ENCODE assay signal across 1 cellular context in the genomic region with DNA sequence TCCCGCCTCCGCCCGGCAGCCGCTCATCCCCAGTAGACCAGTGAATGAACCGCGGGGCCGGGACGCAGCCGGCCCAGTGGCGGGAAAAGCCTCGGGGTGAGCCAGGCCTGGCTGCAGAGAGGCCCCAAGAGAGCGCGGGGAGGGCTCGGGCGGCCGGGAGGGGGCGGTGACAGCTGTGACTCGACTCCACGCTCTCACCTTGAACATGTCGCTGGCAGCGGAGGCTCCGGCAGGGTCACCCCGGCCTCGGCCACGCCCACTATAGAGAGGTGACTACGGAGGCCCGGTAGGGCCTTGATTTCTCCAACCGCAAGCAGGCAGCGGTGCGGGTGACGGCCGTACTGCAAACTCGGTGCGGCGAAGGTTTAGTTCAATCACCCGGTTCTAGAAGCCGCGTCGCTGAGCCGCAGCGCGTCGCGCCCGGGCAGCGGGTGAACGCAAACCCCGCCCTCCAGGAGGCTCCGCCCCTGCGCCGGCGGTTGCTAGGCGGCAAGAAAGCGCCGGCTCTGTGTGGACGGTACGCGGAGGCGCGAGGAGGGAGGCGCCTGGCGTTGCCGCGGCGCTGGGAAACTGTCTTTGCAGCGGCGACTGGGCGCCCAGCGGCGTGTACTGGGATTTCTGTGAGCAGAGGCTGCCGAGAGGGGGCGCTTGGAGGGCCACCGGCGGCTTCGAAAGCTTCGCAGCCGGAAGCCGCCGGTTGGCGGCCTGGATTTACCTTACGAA.
A peak's percentile ranks its signal among the peaks of the same experiment; 100 is the strongest.
TF ChIP-seq lines count a peak whose summit lies in the region.

TSS of gene APOO (minus strand) at position 443 of the 723 bp plus-strand sequence. CDS start at position 207, 236 bp downstream.
TSS of gene CXorf58 (plus strand) at position 511 of the 723 bp plus-strand sequence. CDS start 2,297 bp downstream, outside the sequence.

TF ChIP-seq in HepG2, 621 proteins besides CTCF, POLR2A, EP300 and RAD21 (continued from another document and continues in another):
- TF ChIP-seq HNF1A (IDR thresholded peaks at IDR 0.05; ENCODE audit: low read depth) (no peak), HNF1A (CRISPR knock-in tag; IDR thresholded peaks at IDR 0.05; ENCODE audit: borderline replicate concordance) (peak; percentile 46; the same call in 1 of the 2 replicates), CHCHD3 (CRISPR knock-in tag; IDR thresholded peaks at IDR 0.05) (no peak), PRPF4 (IDR thresholded peaks at IDR 0.05; ENCODE audit: low read depth, low read length, poor library complexity, severe bottlenecking) (no peak), NBN (conservative IDR thresholded peaks at IDR 0.05) (no peak), ZNF317 (CRISPR knock-in tag; IDR thresholded peaks at IDR 0.05) (no peak), NR3C1 (CRISPR knock-in tag; IDR thresholded peaks at IDR 0.05) (no peak), HMG20B (CRISPR knock-in tag; conservative IDR thresholded peaks at IDR 0.05) (no peak), NR2F2 (IDR thresholded peaks at IDR 0.05; ENCODE audit: borderline replicate concordance, low read depth) (no peak), KLF13 (CRISPR knock-in tag; IDR thresholded peaks at IDR 0.05) (no peak), ZNF33B (CRISPR knock-in tag; IDR thresholded peaks at IDR 0.05) (no peak), ZNF251 (CRISPR knock-in tag; IDR thresholded peaks at IDR 0.05) (no peak), ZNF83 (CRISPR knock-in tag; IDR thresholded peaks at IDR 0.05; ENCODE audit: borderline replicate concordance) (no peak), IRX3 (CRISPR knock-in tag; IDR thresholded peaks at IDR 0.05; ENCODE audit: borderline replicate concordance, low read depth) (no peak), CAMTA2 (CRISPR knock-in tag; IDR thresholded peaks at IDR 0.05; ENCODE audit: borderline replicate concordance) (no peak), ZNF746 (CRISPR knock-in tag; IDR thresholded peaks at IDR 0.05) (no peak), FIP1L1 (IDR thresholded peaks at IDR 0.05; ENCODE audit: borderline replicate concordance, insufficient read depth, low read depth, low read length) (no peak), KAT8 (CRISPR knock-in tag; IDR thresholded peaks at IDR 0.05) (0 out of 2 replicates have a peak, but pooled peaks have one; percentile 22), SNRNP70 (IDR thresholded peaks at IDR 0.05; ENCODE audit: low read depth, low read length) (no peak), CEBPZ (IDR thresholded peaks at IDR 0.05; ENCODE audit: low read length) (no peak), GABPB1 (CRISPR knock-in tag; IDR thresholded peaks at IDR 0.05) (peak; percentile 73; the same call in 1 of the 2 replicates), DZIP1 (CRISPR knock-in tag; IDR thresholded peaks at IDR 0.05) (no peak), ZIK1 (CRISPR knock-in tag; IDR thresholded peaks at IDR 0.05; ENCODE audit: borderline replicate concordance, low read depth) (no peak), ZNF800 (CRISPR knock-in tag; IDR thresholded peaks at IDR 0.05) (no peak), E2F1 (CRISPR knock-in tag; IDR thresholded peaks at IDR 0.05) (no peak), IKZF4 (CRISPR knock-in tag; IDR thresholded peaks at IDR 0.05; ENCODE audit: borderline replicate concordance, low read depth, not compliant biosample characterization) (no peak), NR1H2 (CRISPR knock-in tag; IDR thresholded peaks at IDR 0.05; ENCODE audit: borderline replicate concordance, low read depth) (no peak), MBNL3 (CRISPR knock-in tag; conservative IDR thresholded peaks at IDR 0.05) (no peak), ZNF672 (CRISPR knock-in tag; IDR thresholded peaks at IDR 0.05) (no peak), RBM39 (IDR thresholded peaks at IDR 0.05; ENCODE audit: low read depth, low read length, poor library complexity, severe bottlenecking) (no peak), PHF8 (CRISPR knock-in tag; IDR thresholded peaks at IDR 0.05) (peak; percentile 66), IKZF5 (CRISPR knock-in tag; IDR thresholded peaks at IDR 0.05) (peak; percentile 68), SKI (IDR thresholded peaks at IDR 0.05; ENCODE audit: partially characterized antibody) (peak; percentile 35), ZBTB14 (CRISPR knock-in tag; IDR thresholded peaks at IDR 0.05) (no peak), SMYD3 (CRISPR knock-in tag; IDR thresholded peaks at IDR 0.05) (0 out of 2 replicates have a peak, but pooled peaks have one; percentile 49), GZF1 (CRISPR knock-in tag; IDR thresholded peaks at IDR 0.05) (no peak)
- TF ChIP-seq, protein P1, sequence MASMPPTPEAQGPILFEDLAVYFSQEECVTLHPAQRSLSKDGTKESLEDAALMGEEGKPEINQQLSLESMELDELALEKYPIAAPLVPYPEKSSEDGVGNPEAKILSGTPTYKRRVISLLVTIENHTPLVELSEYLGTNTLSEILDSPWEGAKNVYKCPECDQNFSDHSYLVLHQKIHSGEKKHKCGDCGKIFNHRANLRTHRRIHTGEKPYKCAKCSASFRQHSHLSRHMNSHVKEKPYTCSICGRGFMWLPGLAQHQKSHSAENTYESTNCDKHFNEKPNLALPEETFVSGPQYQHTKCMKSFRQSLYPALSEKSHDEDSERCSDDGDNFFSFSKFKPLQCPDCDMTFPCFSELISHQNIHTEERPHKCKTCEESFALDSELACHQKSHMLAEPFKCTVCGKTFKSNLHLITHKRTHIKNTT (CRISPR knock-in tag; IDR thresholded peaks at IDR 0.05) = no peak
- TF ChIP-seq, protein P2, sequence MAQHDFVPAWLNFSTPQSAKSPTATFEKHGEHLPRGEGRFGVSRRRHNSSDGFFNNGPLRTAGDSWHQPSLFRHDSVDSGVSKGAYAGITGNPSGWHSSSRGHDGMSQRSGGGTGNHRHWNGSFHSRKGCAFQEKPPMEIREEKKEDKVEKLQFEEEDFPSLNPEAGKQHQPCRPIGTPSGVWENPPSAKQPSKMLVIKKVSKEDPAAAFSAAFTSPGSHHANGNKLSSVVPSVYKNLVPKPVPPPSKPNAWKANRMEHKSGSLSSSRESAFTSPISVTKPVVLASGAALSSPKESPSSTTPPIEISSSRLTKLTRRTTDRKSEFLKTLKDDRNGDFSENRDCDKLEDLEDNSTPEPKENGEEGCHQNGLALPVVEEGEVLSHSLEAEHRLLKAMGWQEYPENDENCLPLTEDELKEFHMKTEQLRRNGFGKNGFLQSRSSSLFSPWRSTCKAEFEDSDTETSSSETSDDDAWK (CRISPR knock-in tag; IDR thresholded peaks at IDR 0.05) = no peak
